28 cellular contexts compared by ENCODE assay signal in genomic region chr10:120573355-120573754, GRCh38.
"Had no signal": no experiment of that assay in that cellular context is flagged by ENCODE, and none has a peak within 500 bp of the region (broad histone marks: within the 10 kb centered on the region; RNA-seq: fewer than 3 reads in every experiment).

No MANE protein-coding gene starts in this region.

- H3K27me3 ChIP-seq: adrenal gland, body of pancreas, cardiac muscle cell, gastroesophageal sphincter, hepatocyte, neutrophil had no signal

- H3K4me1 ChIP-seq: adrenal gland, body of pancreas, gastroesophageal sphincter had no signal

- H3K27ac ChIP-seq: adrenal gland, body of pancreas, cardiac muscle cell, gastroesophageal sphincter, hepatocyte, neutrophil, thoracic aorta had no signal

- H3K4me2 ChIP-seq: hepatocyte had no signal

- H3K36me3 ChIP-seq: adrenal gland, cardiac muscle cell, gastroesophageal sphincter, neutrophil, thoracic aorta had no signal

- H3K4me3 ChIP-seq: adrenal gland, body of pancreas, cardiac muscle cell, gastroesophageal sphincter, hepatocyte, thoracic aorta had no signal

- FAIRE-seq: kidney, small intestine had no signal

- H3K9me3 ChIP-seq: adrenal gland, body of pancreas, gastroesophageal sphincter, neutrophil, thoracic aorta had no signal

- DNase-seq: activated CD4-positive, alpha-beta memory T cell treated with anti-CD3 and anti-CD28 coated beads for 36 hours; activated CD4-positive, alpha-beta T cell treated with anti-CD3 and anti-CD28 coated beads, Interleukin-2, amount 10 ng/mL, durations not matched to agents 24 days and 14 days; activated CD4-positive, CD25-positive, alpha-beta regulatory T cell treated with anti-CD3 and anti-CD28 coated beads, Interleukin-2, amount 50 U/mL, for 72 hours; activated CD8-positive, alpha-beta memory T cell treated with anti-CD3 and anti-CD28 coated beads, Interleukin-2, amount 50 U/mL, for 4 hours; activated effector memory CD4-positive, alpha-beta T cell treated with anti-CD3 and anti-CD28 coated beads, Interleukin-2, amount 50 U/mL, for 16 hours; activated naive CD4-positive, alpha-beta T cell treated with anti-CD3 and anti-CD28 coated beads for 36 hours; activated naive CD8-positive, alpha-beta T cell treated with anti-CD3 and anti-CD28 coated beads for 36 hours; activated T-cell treated with anti-CD3 and anti-CD28 coated beads, Interleukin-2, amount 50 U/mL, for 1 hour; adrenal gland; aorta; body of pancreas; cortex of kidney; effector memory CD8-positive, alpha-beta T cell; erythroblast; kidney; left colon; mammary epithelial cell; naive B cell; nephron progenitor cell; small intestine; stimulated activated CD4-positive, alpha-beta T cell treated with anti-CD3 and anti-CD28 coated beads, Interleukin-4, amount 100 ng/mL, for 24 hours had no signal

- ATAC-seq: body of pancreas; effector memory CD8-positive, alpha-beta T cell; gastroesophageal sphincter; left colon; sciatic nerve; stimulated activated effector memory CD8-positive, alpha-beta T cell treated with anti-CD3 and anti-CD28 coated beads, Interleukin-12 subunit alpha, Interleukin-12 subunit beta, amount 100 ng/mL, for 72 hours had no signal

- H3K79me2 ChIP-seq: hepatocyte had no signal

- H2AFZ ChIP-seq: hepatocyte had no signal
